Comparison of ENCODE assay signal across 12 cellular contexts in the genomic region with DNA sequence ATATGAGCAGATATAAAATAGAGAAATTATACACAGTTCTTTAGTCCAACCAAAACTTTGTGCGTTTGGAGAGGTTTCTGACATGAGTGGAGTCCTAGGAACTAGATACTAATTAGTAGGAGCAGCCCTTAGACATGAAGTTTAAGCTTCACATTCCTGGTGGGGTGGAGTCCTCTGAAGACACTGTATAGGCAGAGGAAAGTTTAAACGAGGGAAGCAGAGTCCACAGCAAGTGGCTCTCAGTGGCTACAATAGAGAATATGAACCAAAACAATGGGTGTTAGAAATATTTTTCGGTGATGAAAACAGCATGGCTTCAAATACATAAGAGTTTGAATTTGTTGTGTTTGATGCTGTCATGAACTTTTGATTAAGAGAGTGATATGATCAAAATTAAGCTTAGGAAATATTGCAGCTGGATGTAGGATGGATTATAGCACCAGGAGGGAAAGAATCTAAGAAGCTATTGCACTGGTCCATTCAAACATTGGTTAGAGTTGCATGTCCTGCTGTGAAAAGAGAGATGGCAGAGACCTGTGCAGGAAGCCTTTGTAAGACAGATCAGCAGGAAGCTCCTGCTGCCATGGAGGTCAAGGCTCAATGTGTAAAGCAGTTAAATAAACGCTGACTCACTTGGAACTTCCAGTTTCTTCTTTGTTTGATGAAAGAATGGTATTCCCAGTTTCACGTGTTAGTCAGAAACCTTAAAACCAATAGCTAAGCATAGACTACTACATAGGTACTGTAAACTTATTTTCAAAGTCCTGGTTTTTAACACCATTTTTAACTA.
DNase-seq lines count a peak whose midpoint lies in the region; ATAC-seq and TF ChIP-seq lines count a peak whose summit lies in the region.
"Had no signal": no experiment of that assay in that cellular context is flagged by ENCODE, and none has a peak within 500 bp of the region (broad histone marks: within the 10 kb centered on the region; RNA-seq: fewer than 3 reads in every experiment).

No MANE protein-coding gene starts in this region.

- peak overlapping the region; percentile 51; the same call in 1 of the 2 replicates for H3K9ac ChIP-seq in HUES48 (ENCODE audit: low read depth, low read length)
- H3K9ac ChIP-seq in iPS-20b (ENCODE audit: low read depth, low read length) = peak overlapping the region; percentile 74; the same call in 1 of the 2 replicates

- H3K4me1 Mint-ChIP-seq in stimulated activated effector memory CD8-positive, alpha-beta T cell treated with anti-CD3 and anti-CD28 coated beads, Interleukin-12 subunit alpha, Interleukin-12 subunit beta, amount 100 ng/mL, for 72 hours = no peaks in the 10 kb centered on the region
- H3K4me1 Mint-ChIP-seq: T-cell had no signal

- H3K9me3 Mint-ChIP-seq in stimulated activated effector memory CD8-positive, alpha-beta T cell treated with anti-CD3 and anti-CD28 coated beads, Interleukin-12 subunit alpha, Interleukin-12 subunit beta, amount 100 ng/mL, for 72 hours = no peaks in the 10 kb centered on the region

- peaks cover 29% of the 10 kb centered on the region for H3K36me3 Mint-ChIP-seq in stimulated activated effector memory CD8-positive, alpha-beta T cell treated with anti-CD3 and anti-CD28 coated beads, Interleukin-12 subunit alpha, Interleukin-12 subunit beta, amount 100 ng/mL, for 72 hours

- H3K36me3 ChIP-seq in HUES48 (ENCODE audit: control insufficient read depth, insufficient read depth, low read length) (no peaks in the 10 kb centered on the region), adrenal gland (replicated peaks in 1 of 2) (no peaks in the 10 kb centered on the region), iPS-20b (ENCODE audit: insufficient read depth, low read depth, low read length) (peaks cover 6% of the 10 kb centered on the region; the same call in 1 of the 2 replicates)

- no peak for TF ChIP-seq POLR2A in adrenal gland (IDR thresholded peaks at IDR 0.05)

- no peak overlapping the region for H3K27ac Mint-ChIP-seq in stimulated activated effector memory CD8-positive, alpha-beta T cell treated with anti-CD3 and anti-CD28 coated beads, Interleukin-12 subunit alpha, Interleukin-12 subunit beta, amount 100 ng/mL, for 72 hours
- H3K27ac Mint-ChIP-seq: T-cell had no signal

- no peak for TF ChIP-seq CTCF in AG09309 (IDR thresholded peaks at IDR 0.05; ENCODE audit: control insufficient read depth, insufficient read depth, low read depth, low read length, missing control alignments)
- no peak for TF ChIP-seq CTCF in adrenal gland (IDR thresholded peaks at IDR 0.05)

- peak overlapping the region; percentile 95 for H3K27ac ChIP-seq in HUES48 (ENCODE audit: low read depth, low read length)
- H3K27ac ChIP-seq in adrenal gland = no peak overlapping the region
- H3K27ac ChIP-seq in iPS-20b (ENCODE audit: low read length) = peak overlapping the region; percentile 95

- H3K4me3 ChIP-seq in AG09309 (ENCODE audit: control insufficient read depth, low read depth, low read length) (no peak overlapping the region), HUES48 (ENCODE audit: low read depth, low read length) (no peak overlapping the region; the same call in 1 of the 2 replicates), adrenal gland (no peak overlapping the region), iPS-20b (ENCODE audit: low read length) (0 out of 2 replicates have a peak overlapping the region, but pooled peaks have one; percentile 3)

- no peak for ATAC-seq in stimulated activated effector memory CD8-positive, alpha-beta T cell treated with anti-CD3 and anti-CD28 coated beads, Interleukin-12 subunit alpha, Interleukin-12 subunit beta, amount 100 ng/mL, for 72 hours
- ATAC-seq in GM18517 (IDR thresholded peaks at IDR 0.05; ENCODE audit: unreplicated experiment) (no peak), GM21381 (IDR thresholded peaks at IDR 0.05; ENCODE audit: unreplicated experiment) (no peak)
- ATAC-seq: T-cell had no signal

- H3K9me3 ChIP-seq in HUES48 (ENCODE audit: control insufficient read depth, insufficient read depth, low read length) (no peaks in the 10 kb centered on the region), adrenal gland (replicated peaks in 1 of 3) (no peaks in the 10 kb centered on the region), iPS-20b (ENCODE audit: insufficient read depth, low read depth, low read length) (no peaks in the 10 kb centered on the region)

- H3K4me1 ChIP-seq in HUES48 (ENCODE audit: control insufficient read depth, insufficient read depth, low read length) (peaks cover 34% of the 10 kb centered on the region), adrenal gland (replicated peaks in 1 of 2) (no peaks in the 10 kb centered on the region), iPS-20b (ENCODE audit: insufficient read depth, low read length) (peaks cover 35% of the 10 kb centered on the region)

- H3K4me3 Mint-ChIP-seq in stimulated activated effector memory CD8-positive, alpha-beta T cell treated with anti-CD3 and anti-CD28 coated beads, Interleukin-12 subunit alpha, Interleukin-12 subunit beta, amount 100 ng/mL, for 72 hours = no peak overlapping the region
- H3K4me3 Mint-ChIP-seq: T-cell had no signal

- 52 to 59% (median 57%) methylated on average over 5 of the region's 5 CpGs for WGBS in adrenal gland, 4 donors

- intact Hi-C loops in adrenal gland (cut with DNase I) = no loop called here

- no peaks in the 10 kb centered on the region for H3K27me3 ChIP-seq in HUES48 (ENCODE audit: control insufficient read depth, insufficient read depth, low read length)
- no peaks in the 10 kb centered on the region for H3K27me3 ChIP-seq in adrenal gland
- no peaks in the 10 kb centered on the region for H3K27me3 ChIP-seq in iPS-20b (ENCODE audit: insufficient read depth, low read length)

- peak; percentile 25 for DNase-seq in AG09309 (ENCODE audit: low read depth)
- DNase-seq in adrenal gland = peak in 4 of 7 donors; percentile 23 to 46 (median 32)
- no peak for DNase-seq in activated effector memory CD4-positive, alpha-beta T cell treated with Interleukin-2 at 50 U/mL for 16 hours
- no peak for DNase-seq in stimulated activated effector memory CD8-positive, alpha-beta T cell treated with anti-CD3 and anti-CD28 coated beads, Interleukin-12 subunit alpha, Interleukin-12 subunit beta, amount 100 ng/mL, for 72 hours (ENCODE audit: low spot score in 2 of 2)
- DNase-seq: activated T-cell treated with anti-CD3 and anti-CD28 coated beads, Interleukin-2, amount 50 U/mL, for 48 hours; DMS 273 treated with DMSO at 0.1 percent for 48 hours; NCI-H1694; T-cell had no signal

Comparison
In these comparisons a context has a peak if more than half of its experiments do, and no peak if none do; other contexts are left out.
1. DNase-seq: peak in AG09309 (single experiment) and adrenal gland (4 of 7); none in activated effector memory CD4-positive, alpha-beta T cell treated with Interleukin-2 at 50 U/mL for 16 hours (single experiment) and stimulated activated effector memory CD8-positive, alpha-beta T cell treated with anti-CD3 and anti-CD28 coated beads, Interleukin-12 subunit alpha, Interleukin-12 subunit beta, amount 100 ng/mL, for 72 hours (0 of 2).
2. H3K27ac ChIP-seq: peak in HUES48 (single experiment) and iPS-20b (single experiment); none in adrenal gland (0 of 5).